Comparison of ENCODE assay signal across 10 cellular contexts in genomic region chr1:177256153-177256814, GRCh38.
DNase-seq lines count a peak whose midpoint lies in the region; ATAC-seq and TF ChIP-seq lines count a peak whose summit lies in the region.
"Had no signal": no experiment of that assay in that cellular context is flagged by ENCODE, and none has a peak within 500 bp of the region (broad histone marks: within the 10 kb centered on the region; RNA-seq: fewer than 3 reads in every experiment).

No MANE protein-coding gene starts in this region.

- no peak for TF ChIP-seq POLR2A in Peyer's patch (IDR thresholded peaks at IDR 0.05)

- H3K27me3 Mint-ChIP-seq in neural progenitor cell (ENCODE audit: insufficient read depth, low read depth), result peaks cover 9% of the 10 kb centered on the region

- peaks cover 0 to 19% (median 1%) of the 10 kb centered on the region in 4 donors for H3K4me1 ChIP-seq in Peyer's patch
- H3K4me1 ChIP-seq in neural progenitor cell, result no peaks in the 10 kb centered on the region
- H3K4me1 ChIP-seq: Caco-2 had no signal

- H3F3A ChIP-seq in neural progenitor cell (ENCODE audit: low read depth), result no peaks in the 10 kb centered on the region

- peaks cover 7% of the 10 kb centered on the region for H3K4me1 Mint-ChIP-seq in neural progenitor cell

- H2AFZ ChIP-seq in neural progenitor cell (replicated peaks), result peak overlapping the region; percentile 62

- TF ChIP-seq CTCF in Peyer's patch (IDR thresholded peaks at IDR 0.05) (peak in 4 of 6 experiments; percentile 37 to 65 (median 58)), neural progenitor cell (IDR thresholded peaks at IDR 0.05) (peak; percentile 70)

- H3K79me2 ChIP-seq in neural progenitor cell (ENCODE audit: low read depth), result no peaks in the 10 kb centered on the region

- peak overlapping the region in 1 of 4 donors; percentile 44 for H3K27ac ChIP-seq in Peyer's patch
- no peak overlapping the region for H3K27ac ChIP-seq in neural progenitor cell

- no peaks in the 10 kb centered on the region for H3K36me3 ChIP-seq in Peyer's patch
- H3K36me3 ChIP-seq in neural progenitor cell, result no peaks in the 10 kb centered on the region

- H3K4me3 ChIP-seq in Peyer's patch, result no peak overlapping the region
- no peak overlapping the region for H3K4me3 ChIP-seq in neural progenitor cell

- no peaks in the 10 kb centered on the region for H4K20me1 ChIP-seq in neural progenitor cell (ENCODE audit: low read depth)

- peak; percentile 56 for ATAC-seq in HG03175 (IDR thresholded peaks at IDR 0.05; ENCODE audit: unreplicated experiment)
- ATAC-seq in GM19467 (IDR thresholded peaks at IDR 0.05; ENCODE audit: unreplicated experiment), result no peak
- ATAC-seq: activated naive CD4-positive, alpha-beta T cell treated with anti-CD3 and anti-CD28 coated beads, Interleukin-2, amount 50 U/mL, for 72 hours had no signal

- H3K27ac Mint-ChIP-seq in neural progenitor cell, result peak overlapping the region; percentile 39
- H3K27ac Mint-ChIP-seq: activated naive CD4-positive, alpha-beta T cell treated with anti-CD3 and anti-CD28 coated beads, Interleukin-2, amount 50 U/mL, for 72 hours had no signal

- no peaks in the 10 kb centered on the region for H3K36me3 Mint-ChIP-seq in neural progenitor cell

- peaks cover 2% of the 10 kb centered on the region for H3K9me3 Mint-ChIP-seq in neural progenitor cell

- no peak overlapping the region for H3K4me2 ChIP-seq in neural progenitor cell

- H3K9me3 ChIP-seq in Peyer's patch (no peaks in the 10 kb centered on the region), neural progenitor cell (ENCODE audit: low read depth) (no peaks in the 10 kb centered on the region)
- H3K9me3 ChIP-seq: Caco-2 had no signal

- no peak overlapping the region for H3K9ac ChIP-seq in neural progenitor cell

- DNase-seq in NCI-H2029 (lab: John Stamatoyannopoulos, UW) (peak; percentile 4), NCI-H2029 treated with DMSO at 0.1 percent for 48 hours (lab: John Stamatoyannopoulos, UW) (no peak), Peyer's patch (peak in 2 of 3 donors; percentile 65 to 73), fibroblast of gingiva (ENCODE audit: low read depth) (peak; percentile 40), neural progenitor cell (ENCODE audit: low spot score) (peak; percentile 82), cerebellum (ENCODE audit: low spot score) (no peak)

- no peaks in the 10 kb centered on the region for H3K27me3 ChIP-seq in Peyer's patch
- no peaks in the 10 kb centered on the region for H3K27me3 ChIP-seq in neural progenitor cell

- no peak overlapping the region for H3K4me3 Mint-ChIP-seq in neural progenitor cell

Comparison
In these comparisons a context has a peak if more than half of its experiments do, and no peak if none do; other contexts are left out.
1. DNase-seq: peak in NCI-H2029 (single experiment), Peyer's patch (2 of 3), fibroblast of gingiva (single experiment) and neural progenitor cell (single experiment); none in NCI-H2029 treated with DMSO at 0.1 percent for 48 hours (single experiment) and cerebellum (single experiment).